Comparison of ENCODE assay signal across 8 cellular contexts in the genomic region with DNA sequence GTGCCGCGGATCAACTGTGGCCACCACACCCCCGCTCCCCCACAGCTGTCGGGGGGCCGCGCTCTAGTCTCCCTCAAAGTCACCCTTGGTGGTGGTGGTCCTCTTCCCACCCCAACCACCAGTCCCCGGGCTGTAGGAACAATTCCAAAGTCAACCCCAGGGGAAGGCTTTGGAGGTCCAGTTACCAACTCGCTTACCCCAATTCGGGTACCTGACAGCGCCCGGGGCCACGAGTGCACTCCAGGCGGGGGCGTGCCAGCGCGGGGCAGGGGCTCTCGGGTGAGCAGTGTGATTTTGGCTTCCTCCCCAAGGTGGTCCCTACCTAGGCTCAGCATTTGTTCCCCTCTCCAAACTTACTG. TPM values are rescaled to one million over a fixed set of nuclear protein-coding genes. Genes with fewer than 3 reads are reported as not detected.
A peak's percentile ranks its signal among the peaks of the same experiment; 100 is the strongest.
DNase-seq lines count a peak whose midpoint lies in the region; ATAC-seq and TF ChIP-seq lines count a peak whose summit lies in the region.

No MANE protein-coding gene starts in this region.

- ATAC-seq in IMR-90 (ENCODE audit: low read depth) (no peak), HG03097 (IDR thresholded peaks at IDR 0.05; ENCODE audit: low FRiP score, unreplicated experiment) (no peak), HG03135 (IDR thresholded peaks at IDR 0.05; ENCODE audit: unreplicated experiment) (no peak)

- peaks cover 0 to 35% of the 10 kb centered on the region in 2 experiments; a peak in 2 of 4 replicates for H3K79me1 ChIP-seq in IMR-90 (ENCODE audit: low read depth in 1 of 2, low read length in 2 of 2)

- intact Hi-C loops in IMR-90 (cut with micrococcal nuclease) = loop anchor here (2.0 to 10.0 kb wide), 7 partner anchors 121 to 765 kb away; no protein-coding TSS in a partner anchor

- TF ChIP-seq POLR2A in IMR-90 (IDR thresholded peaks at IDR 0.05; ENCODE audit: low read depth, low read length) = no peak

- peak overlapping the region; percentile 63; the same call in 1 of the 2 replicates for H3K14ac ChIP-seq in IMR-90 (replicated peaks; ENCODE audit: low read depth, low read length)

- H3K4me2 ChIP-seq in BLaER1 = peak overlapping the region; percentile 99
- peak overlapping the region; percentile 87 for H3K4me2 ChIP-seq in IMR-90 (ENCODE audit: low read depth, low read length)

- POLR2A ChIA-PET in IMR-90 (lab: Charles Lee; ENCODE audit: unreplicated experiment) = no interaction called here

- 0 out of 3 replicates have a peak overlapping the region, but pooled peaks have one; percentile 12 for H2BK15ac ChIP-seq in IMR-90 (ENCODE audit: low read depth, low read length)

- BruUV-seq in IMR-90 (replicated peaks; lab: Mats Ljungman, UMichigan) = no TSS peak

- peak overlapping the region; percentile 92 for H2AK9ac ChIP-seq in IMR-90 (replicated peaks; ENCODE audit: low read depth, low read length, poor library complexity)

- WGBS in IMR-90 (ENCODE audit: extremely low coverage in 2 of 2, insufficient read length in 1 of 2), 2 experiments = no CpG with 5 or more reads among the region's 17 CpGs

- peaks cover 12% of the 10 kb centered on the region for H3K9me1 ChIP-seq in IMR-90 (ENCODE audit: insufficient read depth, low read length)

- H4K91ac ChIP-seq in IMR-90 (ENCODE audit: insufficient read depth, low read depth, low read length) = peak overlapping the region; percentile 25; the same call in 1 of the 2 replicates

- H3K36me3 ChIP-seq in BLaER1 (no peaks in the 10 kb centered on the region), IMR-90 (ENCODE audit: control insufficient read depth, insufficient read depth, low read length) (no peaks in the 10 kb centered on the region)

- CTCF ChIA-PET in IMR-90 (lab: Yijun Ruan, JAX) = interaction anchor here (1.6 kb wide), 1 partner anchor 1021 kb away, joined by 4 read pairs; no protein-coding TSS in a partner anchor

- H3K4me1 ChIP-seq in BLaER1 (peaks cover 47% of the 10 kb centered on the region), IMR-90 (ENCODE audit: control insufficient read depth, insufficient read depth, low read length) (peaks cover 16% of the 10 kb centered on the region)

- peaks cover 40% of the 10 kb centered on the region for H4K20me1 ChIP-seq in BLaER1
- peaks cover 32% of the 10 kb centered on the region for H4K20me1 ChIP-seq in IMR-90 (ENCODE audit: insufficient read depth, low read length)

- in situ Hi-C loops in IMR-90 (cut with MboI; ENCODE audit: low sequenced_read_pairs) = no loop called here

- peak overlapping the region; percentile 69 for H2BK120ac ChIP-seq in IMR-90 (ENCODE audit: low read depth, low read length)

- H3K27ac ChIP-seq in BLaER1 (no peak overlapping the region), IMR-90 (ENCODE audit: insufficient read depth, low read length) (peak overlapping the region; percentile 87), skin epidermis (peak overlapping the region in 20 of 21 experiments; percentile 37 to 99 (median 96))

- H3K9ac ChIP-seq in BLaER1 (peak overlapping the region; percentile 97), IMR-90 (ENCODE audit: low read depth, low read length) (peak overlapping the region; percentile 78)

- dilution Hi-C loops in IMR-90 (cut with HindIII; ENCODE audit: low sequenced_read_pairs, unreplicated experiment) = no loop called here

- peak overlapping the region in 1 of 2 experiments; percentile 43; a peak in 1 of 4 replicates for H4K8ac ChIP-seq in IMR-90 (ENCODE audit: low read depth in 2 of 2, low read length in 2 of 2)

- no peak for TF ChIP-seq RAD21 in IMR-90 (IDR thresholded peaks at IDR 0.05; ENCODE audit: low read length)

- H2BK5ac ChIP-seq in IMR-90 (ENCODE audit: low read depth, low read length, poor library complexity, severe bottlenecking) = peak overlapping the region; percentile 84

- TF ChIP-seq CTCF in IMR-90 (conservative IDR thresholded peaks at IDR 0.05; ENCODE audit: low read depth, low read length) = no peak
- TF ChIP-seq CTCF in fibroblast of villous mesenchyme (IDR thresholded peaks at IDR 0.05; ENCODE audit: insufficient read depth, low read depth, low read length) = no peak

- no peaks in the 10 kb centered on the region for H3K9me3 ChIP-seq in BLaER1
- no peaks in the 10 kb centered on the region for H3K9me3 ChIP-seq in IMR-90 (ENCODE audit: control insufficient read depth, insufficient read depth, low read length)

- peak overlapping the region; percentile 97 for H2AFZ ChIP-seq in IMR-90 (replicated peaks; ENCODE audit: low read length, poor library complexity)

- no peak overlapping the region; the same call in 1 of the 2 replicates for H3K56ac ChIP-seq in IMR-90 (ENCODE audit: extremely low read depth, insufficient read depth, low read length)

- DNase-seq in IMR-90 = no peak
- peak; percentile 71 for DNase-seq in activated CD8-positive, alpha-beta memory T cell treated with anti-CD3 and anti-CD28 coated beads, Interleukin-2, amount 50 U/mL, for 48 hours
- DNase-seq in fibroblast of villous mesenchyme (ENCODE audit: low read depth) = no peak
- DNase-seq in NCI-H128 (lab: John Stamatoyannopoulos, UW; ENCODE audit: unreplicated experiment) = no peak

- peak overlapping the region; percentile 96 for H3K4ac ChIP-seq in IMR-90 (ENCODE audit: low read depth, low read length)

- H3K23ac ChIP-seq in IMR-90 (ENCODE audit: low read depth, low read length) = no peak overlapping the region

- peak overlapping the region; percentile 4; the same call in 1 of the 2 replicates for H4K5ac ChIP-seq in IMR-90 (ENCODE audit: low read depth, low read length)

- H2BK20ac ChIP-seq in IMR-90 (ENCODE audit: low read depth, low read length) = peak overlapping the region; percentile 62; the same call in 1 of the 2 replicates

- H3K18ac ChIP-seq in IMR-90 (ENCODE audit: low read depth, low read length) = no peak overlapping the region; the same call in 1 of the 2 replicates

- peaks cover 3% of the 10 kb centered on the region; the same call in 1 of the 2 replicates for H3K27me3 ChIP-seq in BLaER1
- H3K27me3 ChIP-seq in IMR-90 (ENCODE audit: control insufficient read depth, insufficient read depth, low read length) = no peaks in the 10 kb centered on the region

- H3K4me3 ChIP-seq in BLaER1 (peak overlapping the region; percentile 100), IMR-90 (ENCODE audit: insufficient read depth, low read depth, low read length) (peak overlapping the region; percentile 99), fibroblast of villous mesenchyme (ENCODE audit: low read depth, low read length) (peak overlapping the region; percentile 99), skin epidermis (peak overlapping the region; percentile 67 to 96 (median 84))

- peak overlapping the region; percentile 54 for H2AK5ac ChIP-seq in IMR-90 (ENCODE audit: low read depth, low read length)

TF ChIP-seq in IMR-90, 13 proteins besides CTCF, POLR2A, EP300 and RAD21:
- no peak for TF ChIP-seq CHD1 (IDR thresholded peaks at IDR 0.05; ENCODE audit: low read depth, low read length)
- TF ChIP-seq MXI1 (IDR thresholded peaks at IDR 0.05; ENCODE audit: borderline replicate concordance, low read depth, low read length) = 0 out of 2 replicates have a peak, but pooled peaks have one; percentile 14
- TF ChIP-seq ELK1 (IDR thresholded peaks at IDR 0.05; ENCODE audit: borderline replicate concordance, low read depth, low read length) = no peak

RNA-seq across cellular contexts. Expression of gene ZMIZ1, which starts 0.6 kb away (rescaled TPM):
- total RNA-seq in IMR-90 (2012; rRNA removed) (6.6 and 6.7 TPM in 2 replicates), fibroblast of villous mesenchyme (23.3 and 30.9 TPM in 2 replicates)
- polyA plus RNA-seq in IMR-90 (2012; rRNA removed) = 43.2 and 48.7 TPM in 2 replicates
- polyA plus RNA-seq in IMR-90 (2012; cell fraction: cytosol; rRNA removed) = 39.5 and 51.2 TPM in 2 replicates
- polyA plus RNA-seq in IMR-90 (2012; cell fraction: nucleus; rRNA removed; ENCODE audit: low replicate concordance) = 57.0 and 113 TPM in 2 replicates
